Comparison of ENCODE assay signal across 12 cellular contexts in genomic region chr10:69619626-69620025, GRCh38. TPM values are rescaled to one million over a fixed set of nuclear protein-coding genes. Genes with fewer than 3 reads are reported as not detected.
"Had no signal": no experiment of that assay in that cellular context is flagged by ENCODE, and none has a peak within 500 bp of the region (broad histone marks: within the 10 kb centered on the region; RNA-seq: fewer than 3 reads in every experiment).

No MANE protein-coding gene starts in this region.

- DNase-seq: GM23248, GOT3, H7, H9, HCEC 1CT, HFFc6 had no signal

- H3K4me2 ChIP-seq: GM23338 had no signal

- ATAC-seq: GM23338, HCT116 had no signal

- H3K27ac ChIP-seq: GM23248 had no signal

- H3K4me3 Mint-ChIP-seq: GM23338, H9, HFFc6 had no signal

- H2AFZ ChIP-seq: GM23248, GM23338 had no signal

- H3K36me3 ChIP-seq: HAP-1 had no signal

- H3K4me1 ChIP-seq: HAP-1 had no signal

- FAIRE-seq: H1, H54 had no signal

- H3K9ac ChIP-seq: GM23248 had no signal

- H3K27ac Mint-ChIP-seq: GM23338, H9, HFFc6 had no signal

- H3K4me3 ChIP-seq: GM23248, GM23338, HAP-1 had no signal

RNA-seq across cellular contexts. Expression of gene FAM241B, which starts 10.4 kb away (rescaled TPM):
- total RNA-seq: GM23248 had no signal

RNA-seq across cellular contexts. Expression of gene NEUROG3, which starts 46.4 kb away (rescaled TPM):
- total RNA-seq: GM23248, GM23338, H1, H4, H9, HFFc6 had no signal
- polyA plus RNA-seq: GM23248, GM23338 had no signal
